Comparison of ENCODE assay signal across 35 cellular contexts in genomic region chr21:28263974-28264373, GRCh38.
"Had no signal": no experiment of that assay in that cellular context is flagged by ENCODE, and none has a peak within 500 bp of the region (broad histone marks: within the 10 kb centered on the region; RNA-seq: fewer than 3 reads in every experiment).

No MANE protein-coding gene starts in this region.

- H3K4me1 ChIP-seq: adrenal gland, breast epithelium had no signal

- DNase-seq: activated CD4-positive, alpha-beta memory T cell treated with anti-CD3 and anti-CD28 coated beads for 36 hours; activated CD4-positive, alpha-beta T cell treated with anti-CD3 and anti-CD28 coated beads for 4 hours; activated CD4-positive, alpha-beta T cell treated with anti-CD3 and anti-CD28 coated beads, Interleukin-2, amount 10 ng/mL, durations not matched to agents 24 days and 14 days; activated CD4-positive, alpha-beta T cell treated with anti-CD3 and anti-CD28 coated beads, Interleukin-2, amount 50 U/mL, for 1 hour; activated CD4-positive, alpha-beta T cell treated with anti-CD3 and anti-CD28 coated beads, Interleukin-2, amount 50 U/mL, for 4 hours; activated CD4-positive, CD25-positive, alpha-beta regulatory T cell; activated CD8-positive, alpha-beta memory T cell treated with anti-CD3 and anti-CD28 coated beads, Interleukin-2, amount 50 U/mL, for 4 hours; activated CD8-positive, alpha-beta T cell treated with anti-CD3 and anti-CD28 coated beads for 36 hours; activated effector memory CD4-positive, alpha-beta T cell treated with anti-CD3 and anti-CD28 coated beads, Interleukin-2, amount 50 U/mL, for 16 hours; activated gamma-delta T cell treated with Interleukin-2 at 50 U/mL for 16 hours; activated naive CD4-positive, alpha-beta T cell; activated naive CD4-positive, alpha-beta T cell treated with anti-CD3 and anti-CD28 coated beads for 36 hours; activated naive CD4-positive, alpha-beta T cell treated with anti-CD3 and anti-CD28 coated beads, Interleukin-2, amount 50 U/mL, for 16 hours; activated naive CD8-positive, alpha-beta T cell treated with anti-CD3 and anti-CD28 coated beads for 36 hours; activated T-cell treated with anti-CD3 and anti-CD28 coated beads for 4 hours; activated T-cell treated with anti-CD3 and anti-CD28 coated beads, Interleukin-2, amount 50 U/mL, for 1 hour; activated T-cell treated with anti-CD3 and anti-CD28 coated beads, Interleukin-2, amount 50 U/mL, for 4 hours; activated T-cell treated with anti-CD3 and anti-CD28 coated beads, Interleukin-2, amount 50 U/mL, for 72 hours; adrenal gland; amniotic stem cell; aorta; body of pancreas; brain microvascular endothelial cell; central memory CD4-positive, alpha-beta T cell; T-helper 1 cell; T-helper 2 cell; T-helper 9 cell; WERI-Rb-1 had no signal

- FAIRE-seq: astrocyte, TTC549 had no signal

- H3K27me3 ChIP-seq: adrenal gland, body of pancreas, brain microvascular endothelial cell, breast epithelium had no signal

- H3K27ac ChIP-seq: adrenal gland, body of pancreas, brain microvascular endothelial cell, breast epithelium, WERI-Rb-1 had no signal

- H3K9me3 ChIP-seq: adrenal gland, body of pancreas, breast epithelium had no signal

- H3K36me3 ChIP-seq: adrenal gland, brain microvascular endothelial cell, breast epithelium, WERI-Rb-1 had no signal

- ATAC-seq: activated CD4-positive, CD25-positive, alpha-beta regulatory T cell treated with anti-CD3 and anti-CD28 coated beads, Interleukin-2, amount 50 U/mL, for 24 hours; activated CD8-positive, alpha-beta T cell treated with anti-CD3 and anti-CD28 coated beads for 36 hours; activated naive CD4-positive, alpha-beta T cell treated with anti-CD3 and anti-CD28 coated beads, Interleukin-2, amount 50 U/mL, for 72 hours; activated T-cell treated with anti-CD3 and anti-CD28 coated beads, Interleukin-2, amount 50 U/mL, for 4 hours; activated T-cell treated with anti-CD3 and anti-CD28 coated beads, Interleukin-2, amount 50 U/mL, for 72 hours; activated T-helper 17 cell treated with anti-CD3 and anti-CD28 coated beads, Interleukin-2, amount 50 U/mL, for 72 hours; body of pancreas; WTC11 had no signal

- H3K4me3 ChIP-seq: adrenal gland, body of pancreas, breast epithelium had no signal
